In the genomic region with DNA sequence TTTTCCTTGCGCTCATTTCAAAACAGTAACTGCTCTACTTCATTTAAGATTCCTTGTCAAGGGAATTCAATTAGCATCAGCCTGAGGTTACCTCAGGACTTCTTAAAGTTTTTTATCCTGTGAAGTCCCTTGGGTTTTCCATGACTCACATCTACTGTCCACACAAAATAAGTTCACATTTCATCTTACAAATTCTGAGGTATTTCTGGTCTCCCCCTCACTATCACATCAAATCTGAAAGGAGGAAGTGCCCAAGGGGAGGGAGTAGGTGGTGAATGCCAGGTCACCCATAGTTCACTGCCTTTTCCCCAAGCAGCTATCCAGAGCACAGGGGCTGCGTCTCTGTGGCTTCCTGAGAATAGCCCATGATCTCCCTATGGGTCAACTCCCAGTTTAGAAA, we compare ENCODE assay signal across 11 cellular contexts.
A peak's percentile ranks its signal among the peaks of the same experiment; 100 is the strongest.
DNase-seq lines count a peak whose midpoint lies in the region; ATAC-seq and TF ChIP-seq lines count a peak whose summit lies in the region.
"Had no signal": no experiment of that assay in that cellular context is flagged by ENCODE, and none has a peak within 500 bp of the region (broad histone marks: within the 10 kb centered on the region; RNA-seq: fewer than 3 reads in every experiment).

No MANE protein-coding gene starts in this region.

- no peak overlapping the region for H3K4me3 Mint-ChIP-seq in osteocyte (ENCODE audit: unreplicated experiment)
- H3K4me3 Mint-ChIP-seq: activated CD4-positive, alpha-beta T cell treated with anti-CD3 and anti-CD28 coated beads, Interleukin-2, amount 10 ng/mL, durations not matched to agents 7 days and 5 days had no signal

- TF ChIP-seq CTCF in osteocyte (IDR thresholded peaks at IDR 0.05) = no peak
- no peak for TF ChIP-seq CTCF in uterus (IDR thresholded peaks at IDR 0.05)

- peak; percentile 79 for DNase-seq in astrocyte of the hippocampus (ENCODE audit: low read depth, low spot score)
- DNase-seq in osteocyte (ENCODE audit: extremely low spot score, unreplicated experiment) = no peak
- DNase-seq in NCI-H2107 treated with DMSO at 0.1 percent for 48 hours (lab: John Stamatoyannopoulos, UW; ENCODE audit: unreplicated experiment) = no peak
- DNase-seq in NCI-H69 (lab: John Stamatoyannopoulos, UW) = no peak
- DNase-seq in NCI-H1694 treated with DMSO at 0.1 percent for 48 hours (lab: John Stamatoyannopoulos, UW) = no peak
- no peak for DNase-seq in uterus
- DNase-seq: activated CD4-positive, alpha-beta T cell treated with anti-CD3 and anti-CD28 coated beads, Interleukin-2, amount 10 ng/mL, durations not matched to agents 7 days and 5 days; effector CD8-positive, alpha-beta T cell; occipital lobe had no signal

- H3K36me3 ChIP-seq in uterus = no peaks in the 10 kb centered on the region

- no peak overlapping the region for H3K27ac ChIP-seq in uterus

- TF ChIP-seq POLR2A in uterus (IDR thresholded peaks at IDR 0.05) = no peak

- no peaks in the 10 kb centered on the region for H3K9me3 Mint-ChIP-seq in osteocyte (ENCODE audit: unreplicated experiment)
- H3K9me3 Mint-ChIP-seq: activated CD4-positive, alpha-beta T cell treated with anti-CD3 and anti-CD28 coated beads, Interleukin-2, amount 10 ng/mL, durations not matched to agents 7 days and 5 days had no signal

- peak overlapping the region; percentile 88 for H3K27ac Mint-ChIP-seq in osteocyte (ENCODE audit: unreplicated experiment)
- H3K27ac Mint-ChIP-seq: activated CD4-positive, alpha-beta T cell treated with anti-CD3 and anti-CD28 coated beads, Interleukin-2, amount 10 ng/mL, durations not matched to agents 7 days and 5 days had no signal

- peak; percentile 43 for ATAC-seq in GM18520 (IDR thresholded peaks at IDR 0.05; ENCODE audit: unreplicated experiment)
- ATAC-seq in HG02981 (IDR thresholded peaks at IDR 0.05; ENCODE audit: unreplicated experiment) = peak; percentile 75

- no peak overlapping the region for H3K4me3 ChIP-seq in uterus

- no peaks in the 10 kb centered on the region for H3K27me3 Mint-ChIP-seq in osteocyte (ENCODE audit: unreplicated experiment)
- H3K27me3 Mint-ChIP-seq: activated CD4-positive, alpha-beta T cell treated with anti-CD3 and anti-CD28 coated beads, Interleukin-2, amount 10 ng/mL, durations not matched to agents 7 days and 5 days had no signal

- H3K36me3 Mint-ChIP-seq in osteocyte (ENCODE audit: unreplicated experiment) = peaks cover 7% of the 10 kb centered on the region

- intact Hi-C loops in uterus (cut with DNase I; ENCODE audit: low total_unique reads) = no loop called here

- peaks cover 38% of the 10 kb centered on the region for H3K4me1 Mint-ChIP-seq in osteocyte (ENCODE audit: unreplicated experiment)
- H3K4me1 Mint-ChIP-seq: activated CD4-positive, alpha-beta T cell treated with anti-CD3 and anti-CD28 coated beads, Interleukin-2, amount 10 ng/mL, durations not matched to agents 7 days and 5 days had no signal

- H3K27me3 ChIP-seq in uterus = no peaks in the 10 kb centered on the region

- H3K9me3 ChIP-seq in uterus = no peaks in the 10 kb centered on the region

- no peaks in the 10 kb centered on the region for H3K4me1 ChIP-seq in uterus
